13 cellular contexts compared by ENCODE assay signal in the genomic region with DNA sequence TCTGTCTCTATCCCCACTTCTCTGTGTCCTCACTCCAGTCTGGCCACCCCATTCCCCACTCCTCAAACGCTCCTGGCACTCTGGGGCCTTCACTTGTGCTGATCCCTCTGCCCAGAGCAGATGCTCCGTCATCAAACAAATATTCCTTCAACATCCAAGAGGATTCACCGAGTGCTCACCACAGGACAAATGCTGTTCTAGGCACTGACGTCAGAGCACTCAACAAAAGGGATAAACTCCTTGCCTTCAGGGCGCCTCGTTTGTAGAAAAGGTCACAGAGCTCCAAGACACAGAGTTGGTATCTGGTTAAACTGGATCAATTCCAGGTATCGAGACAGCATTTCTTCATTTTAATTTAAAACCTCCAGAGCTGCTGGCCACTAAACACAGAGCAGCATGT.
"Had no signal": no experiment of that assay in that cellular context is flagged by ENCODE, and none has a peak within 500 bp of the region (broad histone marks: within the 10 kb centered on the region; RNA-seq: fewer than 3 reads in every experiment).

No MANE protein-coding gene starts in this region.

- FAIRE-seq: islet of Langerhans had no signal

- H3K9me3 ChIP-seq: ascending aorta, right lobe of liver, suprapubic skin, upper lobe of left lung had no signal

- H3K27me3 Mint-ChIP-seq: activated CD4-positive, alpha-beta T cell treated with anti-CD3 and anti-CD28 coated beads, Interleukin-2, amount 10 ng/mL, durations not matched to agents 7 days and 5 days; memory B cell; progenitor cell of endocrine pancreas; stimulated activated naive CD8-positive, alpha-beta T cell treated with anti-CD3 and anti-CD28 coated beads, Interleukin-15, Interleukin-2, amounts not matched to agents 100 ng/mL and 50 ng/mL, for 24 hours had no signal

- DNase-seq: activated CD4-positive, alpha-beta T cell treated with anti-CD3 and anti-CD28 coated beads, Interleukin-2, amount 10 ng/mL, durations not matched to agents 7 days and 5 days; activated gamma-delta T cell; natural killer cell; nucleus accumbens; upper lobe of left lung had no signal

- H3K27ac Mint-ChIP-seq: activated CD4-positive, alpha-beta T cell treated with anti-CD3 and anti-CD28 coated beads, Interleukin-2, amount 10 ng/mL, durations not matched to agents 7 days and 5 days; memory B cell; natural killer cell; progenitor cell of endocrine pancreas; stimulated activated naive CD8-positive, alpha-beta T cell treated with anti-CD3 and anti-CD28 coated beads, Interleukin-15, Interleukin-2, amounts not matched to agents 100 ng/mL and 50 ng/mL, for 24 hours had no signal

- H3K4me3 Mint-ChIP-seq: activated CD4-positive, alpha-beta T cell treated with anti-CD3 and anti-CD28 coated beads, Interleukin-2, amount 10 ng/mL, durations not matched to agents 7 days and 5 days; memory B cell; natural killer cell; stimulated activated naive CD8-positive, alpha-beta T cell treated with anti-CD3 and anti-CD28 coated beads, Interleukin-15, Interleukin-2, amounts not matched to agents 100 ng/mL and 50 ng/mL, for 24 hours had no signal

- H3K4me1 Mint-ChIP-seq: activated CD4-positive, alpha-beta T cell treated with anti-CD3 and anti-CD28 coated beads, Interleukin-2, amount 10 ng/mL, durations not matched to agents 7 days and 5 days; memory B cell had no signal

- H3K9me3 Mint-ChIP-seq: activated CD4-positive, alpha-beta T cell treated with anti-CD3 and anti-CD28 coated beads, Interleukin-2, amount 10 ng/mL, durations not matched to agents 7 days and 5 days; memory B cell; natural killer cell; stimulated activated naive CD8-positive, alpha-beta T cell treated with anti-CD3 and anti-CD28 coated beads, Interleukin-15, Interleukin-2, amounts not matched to agents 100 ng/mL and 50 ng/mL, for 24 hours had no signal

- H3K27me3 ChIP-seq: ascending aorta, right lobe of liver, suprapubic skin, upper lobe of left lung had no signal

- H3K4me3 ChIP-seq: ascending aorta, right lobe of liver, SK-N-MC, suprapubic skin, upper lobe of left lung had no signal

- H3K4me1 ChIP-seq: ascending aorta, suprapubic skin had no signal

- H3K27ac ChIP-seq: ascending aorta, right lobe of liver, SK-N-MC, suprapubic skin, upper lobe of left lung had no signal

- ATAC-seq: natural killer cell, right lobe of liver had no signal
